In the genomic region with DNA sequence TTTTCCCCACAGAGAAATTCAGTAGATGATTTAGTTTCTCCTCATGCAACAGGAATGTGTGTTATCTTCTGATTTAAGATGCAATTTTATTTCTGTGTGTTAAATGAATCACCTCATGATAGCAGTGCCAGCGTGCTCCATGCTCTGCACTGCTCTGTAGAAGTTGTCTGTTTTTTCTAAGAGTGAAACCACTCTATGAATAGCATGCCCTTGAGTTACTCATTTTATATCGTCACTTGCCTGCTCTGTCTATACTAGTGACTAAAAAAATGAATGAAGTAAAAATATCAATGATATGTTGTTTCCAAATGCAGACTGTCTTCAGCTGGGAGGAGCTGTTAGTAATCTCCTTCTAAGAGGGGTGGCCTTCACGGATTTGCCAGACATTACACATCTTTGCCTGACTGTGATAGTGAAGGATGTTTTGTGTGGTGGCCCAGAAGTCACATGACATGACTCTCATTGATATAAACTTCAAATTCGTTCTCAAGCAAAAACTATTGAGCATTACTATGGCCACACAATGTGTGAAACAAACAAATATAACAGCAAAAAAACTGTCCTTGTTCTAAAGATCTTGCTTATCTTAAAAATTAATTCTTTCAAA, we compare ENCODE assay signal across 18 cellular contexts.
DNase-seq lines count a peak whose midpoint lies in the region; ATAC-seq, FAIRE-seq and TF ChIP-seq lines count a peak whose summit lies in the region.
"Had no signal": no experiment of that assay in that cellular context is flagged by ENCODE, and none has a peak within 500 bp of the region (broad histone marks: within the 10 kb centered on the region; RNA-seq: fewer than 3 reads in every experiment).

No MANE protein-coding gene starts in this region.

- BruUV-seq in MCF 10A (replicated peaks; lab: Mats Ljungman, UMichigan) (no TSS peak), mammary epithelial cell (replicated peaks; lab: Mats Ljungman, UMichigan) (no TSS peak)

- dilution Hi-C loops in mammary epithelial cell (cut with HindIII; ENCODE audit: low sequenced_read_pairs): no loop called here

- no peak overlapping the region for H3K27ac ChIP-seq in mammary epithelial cell (ENCODE audit: insufficient read depth, low read depth, low read length)
- H3K27ac ChIP-seq in hepatocyte: no peak overlapping the region
- H3K27ac ChIP-seq: 22Rv1; BLaER1 treated with 17β-estradiol and CSF1 and Interleukin-3, amounts not matched to agents 10 nM and 100 nM; heart left ventricle; Peyer's patch; thyroid gland had no signal

- no peak for TF ChIP-seq CTCF in MCF 10A (IDR thresholded peaks at IDR 0.05; ENCODE audit: unreplicated experiment)
- TF ChIP-seq CTCF in mammary epithelial cell (conservative IDR thresholded peaks at IDR 0.05 in 1 of 2, IDR thresholded peaks at IDR 0.05 in 1 of 2; ENCODE audit: extremely low read depth in 1 of 2, insufficient read depth in 1 of 2, low read depth in 1 of 2, low read length in 2 of 2): no peak
- TF ChIP-seq CTCF in hepatocyte (IDR thresholded peaks at IDR 0.05; ENCODE audit: poor library complexity): no peak

- no peaks in the 10 kb centered on the region for H3K27me3 Mint-ChIP-seq in MCF 10A (ENCODE audit: insufficient read depth, unreplicated experiment)
- H3K27me3 Mint-ChIP-seq: activated CD8-positive, alpha-beta T cell treated with anti-CD3 and anti-CD28 coated beads for 36 hours had no signal

- H3K4me3 Mint-ChIP-seq in MCF 10A (ENCODE audit: unreplicated experiment): peak overlapping the region; percentile 26
- H3K4me3 Mint-ChIP-seq: activated CD8-positive, alpha-beta T cell treated with anti-CD3 and anti-CD28 coated beads for 36 hours had no signal

- no peaks in the 10 kb centered on the region for H3K4me1 ChIP-seq in mammary epithelial cell (ENCODE audit: insufficient read depth, low read length)
- H3K4me1 ChIP-seq in adipocyte (ENCODE audit: control insufficient read depth, insufficient read depth, low read length): no peaks in the 10 kb centered on the region
- H3K4me1 ChIP-seq in hepatocyte (ENCODE audit: insufficient read depth): no peaks in the 10 kb centered on the region
- H3K4me1 ChIP-seq: BLaER1 treated with 17β-estradiol and CSF1 and Interleukin-3, amounts not matched to agents 10 nM and 100 nM; heart left ventricle; Peyer's patch; thyroid gland had no signal

- DNase-seq in MCF 10A (ENCODE audit: unreplicated experiment) (peak; percentile 22), mammary epithelial cell (no peak), adipocyte (ENCODE audit: low read depth) (peak; percentile 0), hepatocyte (ENCODE audit: low spot score) (peak; percentile 37), urothelium cell line (ENCODE audit: low spot score) (peak; percentile 28), left lobe of liver (ENCODE audit: low spot score) (no peak)
- no peak for DNase-seq in effector CD8-positive, alpha-beta T cell (lab: John Stamatoyannopoulos, UW)
- DNase-seq: activated CD8-positive, alpha-beta T cell treated with anti-CD3 and anti-CD28 coated beads for 36 hours; dermis blood vessel endothelial cell; heart left ventricle; NCI-H1092; Peyer's patch; stimulated activated CD4-positive, alpha-beta T cell treated with anti-CD3 and anti-CD28 coated beads, Interleukin-4, amount 100 ng/mL, for 4 hours; thyroid gland had no signal

- CTCF ChIA-PET in MCF 10A (lab: Yijun Ruan, JAX): no interaction called here
- CTCF ChIA-PET in mammary epithelial cell (lab: Charles Lee; ENCODE audit: low non-redundant PET): no interaction called here

- POLR2A ChIA-PET in MCF 10A (lab: Yijun Ruan, JAX): no interaction called here

- peak overlapping the region; percentile 5 for H3K27ac Mint-ChIP-seq in MCF 10A (ENCODE audit: low read depth, unreplicated experiment)
- H3K27ac Mint-ChIP-seq: activated CD8-positive, alpha-beta T cell treated with anti-CD3 and anti-CD28 coated beads for 36 hours had no signal

- H3K27me3 ChIP-seq in mammary epithelial cell (ENCODE audit: insufficient read depth, low read length) (no peaks in the 10 kb centered on the region), adipocyte (replicated peaks; ENCODE audit: control insufficient read depth, insufficient read depth, low read length) (no peaks in the 10 kb centered on the region), hepatocyte (no peaks in the 10 kb centered on the region)
- H3K27me3 ChIP-seq: BLaER1 treated with 17β-estradiol and CSF1 and Interleukin-3, amounts not matched to agents 10 nM and 100 nM; heart left ventricle; Peyer's patch; thyroid gland had no signal

- H3K36me3 ChIP-seq in mammary epithelial cell (ENCODE audit: insufficient read depth, low read length): no peaks in the 10 kb centered on the region
- no peaks in the 10 kb centered on the region for H3K36me3 ChIP-seq in adipocyte (ENCODE audit: control insufficient read depth, insufficient read depth, low read length, severe bottlenecking)
- no peaks in the 10 kb centered on the region for H3K36me3 ChIP-seq in hepatocyte (replicated peaks; ENCODE audit: insufficient read depth, low read depth)
- H3K36me3 ChIP-seq: BLaER1 treated with 17β-estradiol and CSF1 and Interleukin-3, amounts not matched to agents 10 nM and 100 nM; heart left ventricle; Peyer's patch; thyroid gland had no signal

- H3K9ac ChIP-seq in mammary epithelial cell (ENCODE audit: insufficient read depth, low read length) (no peak overlapping the region), adipocyte (ENCODE audit: low read length) (no peak overlapping the region)
- H3K9ac ChIP-seq: BLaER1 treated with 17β-estradiol and CSF1 and Interleukin-3, amounts not matched to agents 10 nM and 100 nM had no signal

- peaks cover 8% of the 10 kb centered on the region for H3K9me3 ChIP-seq in mammary epithelial cell (replicated peaks; ENCODE audit: insufficient read depth, low read length)
- H3K9me3 ChIP-seq in adipocyte (ENCODE audit: control insufficient read depth, low read length): no peaks in the 10 kb centered on the region
- no peaks in the 10 kb centered on the region for H3K9me3 ChIP-seq in hepatocyte (ENCODE audit: low read depth)
- H3K9me3 ChIP-seq: BLaER1 treated with 17β-estradiol and CSF1 and Interleukin-3, amounts not matched to agents 10 nM and 100 nM; heart left ventricle; Peyer's patch; thyroid gland had no signal

- peaks cover 18% of the 10 kb centered on the region for H3K4me1 Mint-ChIP-seq in MCF 10A (ENCODE audit: insufficient read depth, unreplicated experiment)

- WGBS in mammary epithelial cell (ENCODE audit: low coverage, missing lambda C conversion rate): 24% methylated on average over 3 of the region's 4 CpGs
- WGBS in hepatocyte (ENCODE audit: low lambda C conversion rate, missing lambda C conversion rate): 64% methylated on average over 4 of the region's 4 CpGs

- no peaks in the 10 kb centered on the region for H3K36me3 Mint-ChIP-seq in MCF 10A (ENCODE audit: insufficient read depth, unreplicated experiment)

- H3K9me3 Mint-ChIP-seq in MCF 10A (ENCODE audit: unreplicated experiment): no peaks in the 10 kb centered on the region

- in situ Hi-C loops in mammary epithelial cell (cut with MboI; ENCODE audit: low sequenced_read_pairs in 2 of 2): no loop called here

- H3K4me3 ChIP-seq in mammary epithelial cell (replicated peaks in 1 of 3; ENCODE audit: insufficient read depth in 1 of 3, low read depth in 2 of 3, low read length in 3 of 3) (no peak overlapping the region), adipocyte (ENCODE audit: low read length) (no peak overlapping the region), hepatocyte (no peak overlapping the region)
- H3K4me3 ChIP-seq: BLaER1 treated with 17β-estradiol and CSF1 and Interleukin-3, amounts not matched to agents 10 nM and 100 nM; heart left ventricle; Peyer's patch; thyroid gland had no signal

- H3K4me2 ChIP-seq in mammary epithelial cell (ENCODE audit: insufficient read depth, low read depth, low read length) (no peak overlapping the region), hepatocyte (no peak overlapping the region)
- H3K4me2 ChIP-seq: BLaER1 treated with 17β-estradiol and CSF1 and Interleukin-3, amounts not matched to agents 10 nM and 100 nM had no signal

- no peaks in the 10 kb centered on the region for H3K79me2 ChIP-seq in mammary epithelial cell (ENCODE audit: insufficient read depth, low read length)
- no peaks in the 10 kb centered on the region for H3K79me2 ChIP-seq in hepatocyte

- no peak for ATAC-seq in GM21737 (IDR thresholded peaks at IDR 0.05; ENCODE audit: unreplicated experiment)
- no peak for ATAC-seq in left lobe of liver
- ATAC-seq: activated CD8-positive, alpha-beta T cell treated with anti-CD3 and anti-CD28 coated beads for 36 hours had no signal

- no peaks in the 10 kb centered on the region for H4K20me1 ChIP-seq in mammary epithelial cell (ENCODE audit: insufficient read depth, low read length)
- H4K20me1 ChIP-seq in hepatocyte (ENCODE audit: insufficient read depth, poor library complexity, severe bottlenecking): no peaks in the 10 kb centered on the region
- H4K20me1 ChIP-seq: BLaER1 treated with 17β-estradiol and CSF1 and Interleukin-3, amounts not matched to agents 10 nM and 100 nM had no signal

- H3K9me2 ChIP-seq in hepatocyte (replicated peaks; ENCODE audit: insufficient read depth): no peaks in the 10 kb centered on the region

- FAIRE-seq in urothelium cell line (lab: Jason Lieb, UNC): no peak
- FAIRE-seq: keratinocyte had no signal

- intact Hi-C loops in MCF 10A (cut with micrococcal nuclease): no loop called here
- intact Hi-C loops in mammary epithelial cell (cut with micrococcal nuclease): no loop called here

- H2AFZ ChIP-seq in mammary epithelial cell (ENCODE audit: low read depth, low read length) (no peak overlapping the region), hepatocyte (no peak overlapping the region)

Comparison
In these comparisons a context has a peak if more than half of its experiments do, and no peak if none do; other contexts are left out.
1. DNase-seq: peak in MCF 10A (single experiment), adipocyte (single experiment), hepatocyte (single experiment) and urothelium cell line (single experiment); none in mammary epithelial cell (single experiment), left lobe of liver (single experiment) and effector CD8-positive, alpha-beta T cell (single experiment).